16 cellular contexts compared by ENCODE assay signal in genomic region chr12:28800129-28800528, GRCh38.
DNase-seq lines count a peak whose midpoint lies in the region; ATAC-seq lines count a peak whose summit lies in the region.
"Had no signal": no experiment of that assay in that cellular context is flagged by ENCODE, and none has a peak within 500 bp of the region (broad histone marks: within the 10 kb centered on the region; RNA-seq: fewer than 3 reads in every experiment).

No MANE protein-coding gene starts in this region.

- H3K9me3 ChIP-seq in SJCRH30 (replicated peaks): no peaks in the 10 kb centered on the region

- H3K4me3 ChIP-seq in SJCRH30: no peak overlapping the region
- H3K4me3 ChIP-seq: smooth muscle cell had no signal

- no peaks in the 10 kb centered on the region for H3K36me3 ChIP-seq in SJCRH30

- ATAC-seq in GM19035 (IDR thresholded peaks at IDR 0.05; ENCODE audit: unreplicated experiment): peak; percentile 95
- ATAC-seq in HG02678 (IDR thresholded peaks at IDR 0.05; ENCODE audit: unreplicated experiment): peak; percentile 77
- ATAC-seq in HG03520 (IDR thresholded peaks at IDR 0.05; ENCODE audit: unreplicated experiment): peak; percentile 85

- H3K4me1 ChIP-seq in SJCRH30: no peaks in the 10 kb centered on the region

- DNase-seq in AML-193 (lab: John Stamatoyannopoulos, UW): peak; percentile 3 to 6
- no peak for DNase-seq in COLO829 (ENCODE audit: low spot score)
- no peak for DNase-seq in cerebellum (ENCODE audit: low spot score)
- DNase-seq in SJCRH30: no peak
- no peak for DNase-seq in occipital lobe (lab: John Stamatoyannopoulos, UW)
- DNase-seq: activated CD4-positive, alpha-beta memory T cell treated with anti-CD3 and anti-CD28 coated beads, Interleukin-2, amount 10 ng/mL, durations not matched to agents 7 days and 5 days; amniotic stem cell; COR-L47; GDM1; NCI-H2081; NCI-H748 treated with DMSO at 0.1 percent for 48 hours; SHP77 had no signal

- H3K27ac ChIP-seq in SJCRH30: no peak overlapping the region

- H3K27me3 ChIP-seq in SJCRH30: 0 out of 2 replicates have a peak, but pooled peaks cover 5% of the 10 kb centered on the region

Comparison
In these comparisons a context has a peak if more than half of its experiments do, and no peak if none do; other contexts are left out.
1. DNase-seq: peak in AML-193 (2 of 2); none in COLO829 (single experiment), cerebellum (single experiment), SJCRH30 (0 of 2) and occipital lobe (single experiment).
2. Peak in every context shown above with its lines, with median percentiles within 50 percentile points of each other: ATAC-seq.